1 cellular context compared by ENCODE assay signal in genomic region chr3:57154470-57154869, GRCh38.
TF ChIP-seq lines count a peak whose summit lies in the region.

No MANE protein-coding gene starts in this region.

TF ChIP-seq in WTC11, 78 proteins besides CTCF, POLR2A, EP300 and RAD21 (continued from another document):
- TF ChIP-seq AR (CRISPR knock-in tag; IDR thresholded peaks at IDR 0.05) (no peak), PREB (CRISPR knock-in tag; IDR thresholded peaks at IDR 0.05; ENCODE audit: borderline replicate concordance) (no peak), HMGA2 (CRISPR knock-in tag; IDR thresholded peaks at IDR 0.05) (no peak), ATF6 (CRISPR knock-in tag; IDR thresholded peaks at IDR 0.05) (no peak), MXD4 (CRISPR knock-in tag; IDR thresholded peaks at IDR 0.05; ENCODE audit: borderline replicate concordance) (no peak), ESRRA (CRISPR knock-in tag; IDR thresholded peaks at IDR 0.05; ENCODE audit: borderline replicate concordance) (no peak), TP53 (CRISPR knock-in tag; IDR thresholded peaks at IDR 0.05) (no peak), ATF3 (CRISPR knock-in tag; conservative IDR thresholded peaks at IDR 0.05) (no peak)
